In the genomic region with DNA sequence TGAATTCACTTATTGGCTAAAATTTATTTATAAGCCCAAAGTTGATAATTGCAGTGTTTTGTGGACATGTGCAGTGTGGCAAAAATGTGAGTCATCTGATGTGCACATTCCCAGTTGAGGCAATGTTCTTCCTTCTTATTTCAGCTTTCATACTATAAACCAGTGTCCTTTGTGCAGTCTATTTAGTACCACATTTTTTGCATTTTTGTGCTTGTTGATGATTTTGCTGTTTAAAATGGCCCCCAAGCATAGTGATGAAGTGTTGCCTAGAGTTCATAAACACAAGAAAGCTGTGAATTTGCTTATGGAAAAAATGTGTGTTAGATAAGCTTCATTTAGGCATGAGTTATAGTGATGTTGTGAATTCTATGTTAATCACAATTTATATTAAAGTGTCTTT, we compare ENCODE assay signal across 16 cellular contexts.
A peak's percentile ranks its signal among the peaks of the same experiment; 100 is the strongest.
DNase-seq lines count a peak whose midpoint lies in the region; FAIRE-seq and TF ChIP-seq lines count a peak whose summit lies in the region.
"Had no signal": no experiment of that assay in that cellular context is flagged by ENCODE, and none has a peak within 500 bp of the region (broad histone marks: within the 10 kb centered on the region; RNA-seq: fewer than 3 reads in every experiment).

No MANE protein-coding gene starts in this region.

- no peak overlapping the region for H3K27ac ChIP-seq in coronary artery
- H3K27ac ChIP-seq: parathyroid adenoma had no signal

- no peak for TF ChIP-seq POLR2A in H54 (IDR thresholded peaks at IDR 0.05; ENCODE audit: low read depth, low read length)

- no peak for TF ChIP-seq CTCF in AG10803 (conservative IDR thresholded peaks at IDR 0.05; ENCODE audit: low read length)
- no peak for TF ChIP-seq CTCF in coronary artery (IDR thresholded peaks at IDR 0.05)

- peak; percentile 85 for DNase-seq in AG10803 (ENCODE audit: low read depth)
- no peak for DNase-seq in H54 (ENCODE audit: insufficient read length, low spot score)
- peak; percentile 49 for DNase-seq in astrocyte of the hippocampus (ENCODE audit: low read depth, low spot score)
- peak; percentile 23 for DNase-seq in glomerular visceral epithelial cell (ENCODE audit: extremely low spot score)
- DNase-seq in NCI-H1092 (lab: John Stamatoyannopoulos, UW) = no peak
- no peak for DNase-seq in activated effector memory CD4-positive, alpha-beta T cell treated with Interleukin-2 at 50 U/mL for 16 hours
- no peak for DNase-seq in HTR-8/SVneo (ENCODE audit: insufficient read length, low spot score)
- DNase-seq in coronary artery (ENCODE audit: low spot score) = no peak
- DNase-seq: activated CD4-positive, alpha-beta T cell treated with anti-CD3 and anti-CD28 coated beads, Interleukin-2, amount 50 U/mL, for 48 hours; activated naive CD4-positive, alpha-beta T cell; CD8-positive, alpha-beta T cell; hippocampal formation; NCI-H82; stimulated activated CD4-positive, alpha-beta T cell treated with anti-CD3 and anti-CD28 coated beads, Interleukin-1b, Interleukin-23, amount 100 ng/mL, for 48 hours had no signal

- H3K4me3 ChIP-seq in AG10803 (ENCODE audit: low read length) = no peak overlapping the region
- no peak overlapping the region for H3K4me3 ChIP-seq in coronary artery
- H3K4me3 ChIP-seq: GM23338 had no signal

- peak; percentile 79 for FAIRE-seq in H54 (lab: Jason Lieb, UNC)
- FAIRE-seq in HTR-8/SVneo (lab: Jason Lieb, UNC) = no peak

Comparison
In these comparisons a context has a peak if more than half of its experiments do, and no peak if none do; other contexts are left out.
1. DNase-seq: peak in AG10803 (single experiment), astrocyte of the hippocampus (single experiment) and glomerular visceral epithelial cell (single experiment); none in H54 (single experiment), NCI-H1092 (single experiment), activated effector memory CD4-positive, alpha-beta T cell treated with Interleukin-2 at 50 U/mL for 16 hours (single experiment), HTR-8/SVneo (single experiment) and coronary artery (single experiment).